In the genomic region with DNA sequence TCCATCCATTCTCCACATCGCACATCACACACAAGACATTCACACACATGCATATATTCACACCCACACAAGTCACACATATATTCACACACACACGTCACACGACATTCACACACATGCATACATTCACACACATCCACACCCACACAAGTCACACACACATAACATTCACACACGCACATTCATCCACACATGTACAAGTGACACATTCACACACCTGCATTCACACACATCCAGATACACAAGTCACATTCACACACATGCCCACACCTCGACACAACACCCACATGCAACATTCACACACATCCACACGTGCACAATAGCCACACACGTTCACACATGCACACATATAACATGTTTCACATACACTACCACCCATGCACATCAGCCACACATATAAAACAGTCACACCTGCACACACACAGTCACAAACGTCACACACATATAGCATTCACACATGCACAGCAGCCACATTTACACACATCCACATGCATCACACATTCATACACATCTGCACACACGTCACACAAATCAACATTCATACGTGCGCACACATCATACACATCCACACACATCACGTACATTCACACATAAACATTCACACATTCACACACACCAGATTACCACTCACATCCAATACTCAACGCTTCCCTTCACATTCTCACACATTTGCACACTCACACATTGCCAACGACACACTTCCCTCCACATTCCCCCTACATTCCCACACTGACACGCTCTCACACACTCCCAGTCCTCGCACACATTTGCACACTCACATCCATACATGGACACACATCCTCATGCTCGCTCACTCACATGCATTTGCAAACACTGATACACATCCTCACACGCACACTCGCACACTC, we compare ENCODE assay signal across 8 cellular contexts. TPM values are rescaled to one million over a fixed set of nuclear protein-coding genes. Genes with fewer than 3 reads are reported as not detected.
DNase-seq lines count a peak whose midpoint lies in the region; ATAC-seq and TF ChIP-seq lines count a peak whose summit lies in the region.

No MANE protein-coding gene starts in this region.

- no peak for TF ChIP-seq CTCF in BE2C (IDR thresholded peaks at IDR 0.05; ENCODE audit: low read depth, low read length)
- TF ChIP-seq CTCF in parathyroid adenoma (IDR thresholded peaks at IDR 0.05) = no peak

- no peak overlapping the region for H3K9ac ChIP-seq in HUES48 (ENCODE audit: low read depth, low read length)
- H3K9ac ChIP-seq in parathyroid adenoma = no peak overlapping the region

- H3K9me3 ChIP-seq in BE2C (no peaks in the 10 kb centered on the region; the same call in 1 of the 2 replicates), HUES48 (ENCODE audit: control insufficient read depth, insufficient read depth, low read length) (no peaks in the 10 kb centered on the region), parathyroid adenoma (ENCODE audit: control insufficient read depth, low read length) (no peaks in the 10 kb centered on the region)
- H3K9me3 ChIP-seq in effector memory CD4-positive, alpha-beta T cell (ENCODE audit: control insufficient read depth, low read length) = no peaks in the 10 kb centered on the region

- no peaks in the 10 kb centered on the region for H3K36me3 ChIP-seq in BE2C
- H3K36me3 ChIP-seq in HUES48 (ENCODE audit: control insufficient read depth, insufficient read depth, low read length) = no peaks in the 10 kb centered on the region
- no peaks in the 10 kb centered on the region for H3K36me3 ChIP-seq in effector memory CD4-positive, alpha-beta T cell (ENCODE audit: control insufficient read depth, insufficient read depth, low read length)
- no peaks in the 10 kb centered on the region for H3K36me3 ChIP-seq in parathyroid adenoma (ENCODE audit: control insufficient read depth, insufficient read depth, low read length)

- DNase-seq in BE2C (no peak), KG1 (lab: John Stamatoyannopoulos, UW) (no peak), ureter (ENCODE audit: low spot score) (no peak), kidney glomerular epithelial cell (lab: John Stamatoyannopoulos, UW) (no peak)
- no peak for DNase-seq in effector memory CD4-positive, alpha-beta T cell

- peak overlapping the region; percentile 53 for H2AFZ ChIP-seq in parathyroid adenoma

- H3K27ac ChIP-seq in HUES48 (ENCODE audit: low read depth, low read length) = no peak overlapping the region
- H3K27ac ChIP-seq in effector memory CD4-positive, alpha-beta T cell (ENCODE audit: insufficient read depth, low read length, poor library complexity, severe bottlenecking) = no peak overlapping the region
- H3K27ac ChIP-seq in parathyroid adenoma = no peak overlapping the region

- H3K27me3 ChIP-seq in BE2C (peaks cover 4% of the 10 kb centered on the region), HUES48 (ENCODE audit: control insufficient read depth, insufficient read depth, low read length) (no peaks in the 10 kb centered on the region), parathyroid adenoma (ENCODE audit: control insufficient read depth, insufficient read depth, low read length) (no peaks in the 10 kb centered on the region)
- peaks cover 15% of the 10 kb centered on the region for H3K27me3 ChIP-seq in effector memory CD4-positive, alpha-beta T cell (replicated peaks; ENCODE audit: control insufficient read depth, insufficient read depth, low read length, poor library complexity, severe bottlenecking)

- H3K4me3 ChIP-seq in BE2C (ENCODE audit: low read depth, low read length) (peak overlapping the region; percentile 54), HUES48 (ENCODE audit: low read depth, low read length) (peak overlapping the region; percentile 48; the same call in 1 of the 2 replicates), parathyroid adenoma (ENCODE audit: low read depth, low read length) (no peak overlapping the region)
- H3K4me3 ChIP-seq in effector memory CD4-positive, alpha-beta T cell (ENCODE audit: insufficient read depth, low read depth, low read length, poor library complexity, severe bottlenecking) = peak overlapping the region; percentile 18

- ATAC-seq in HG03378 (IDR thresholded peaks at IDR 0.05; ENCODE audit: unreplicated experiment) = no peak

- H3K4me2 ChIP-seq in parathyroid adenoma (ENCODE audit: low read length) = peak overlapping the region; percentile 67

- H3K4me1 ChIP-seq in BE2C (no peaks in the 10 kb centered on the region), HUES48 (ENCODE audit: control insufficient read depth, insufficient read depth, low read length) (peaks cover 20% of the 10 kb centered on the region), parathyroid adenoma (no peaks in the 10 kb centered on the region)
- peaks cover 10% of the 10 kb centered on the region for H3K4me1 ChIP-seq in effector memory CD4-positive, alpha-beta T cell (ENCODE audit: control insufficient read depth, insufficient read depth, low read length, poor library complexity, severe bottlenecking)

- no peaks in the 10 kb centered on the region for H3K79me2 ChIP-seq in parathyroid adenoma

RNA-seq across cellular contexts. Expression of a gene that starts 41.0 kb away (rescaled TPM):
- polyA plus RNA-seq in BE2C (2012; ENCODE audit: insufficient read depth, insufficient read length, low read depth) = 118 TPM
- 138 TPM for total RNA-seq in ureter
